ENCODE assay signal across 1 cellular context in the genomic region with DNA sequence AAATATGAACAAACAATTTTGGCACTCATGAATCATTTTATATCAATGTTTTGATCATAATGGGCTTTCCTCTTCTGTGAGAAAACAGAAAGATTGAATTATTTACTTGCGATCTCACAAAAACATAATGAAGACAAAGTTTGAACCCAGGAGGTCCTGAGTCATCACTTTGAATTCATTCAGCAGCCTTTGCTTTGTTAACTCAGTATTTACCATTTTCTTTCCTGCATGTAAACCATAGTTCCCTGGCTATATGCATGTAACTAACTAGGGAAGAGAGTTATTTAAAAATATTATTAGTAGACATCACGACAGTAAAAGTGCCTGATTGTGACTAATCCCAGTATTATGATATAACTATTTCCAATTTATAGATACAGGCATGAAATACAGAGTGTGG.
TF ChIP-seq lines count a peak whose summit lies in the region.

No MANE protein-coding gene starts in this region.

TF ChIP-seq in H1, 55 proteins besides CTCF, POLR2A, EP300 and RAD21:
- TF ChIP-seq, protein P1, sequence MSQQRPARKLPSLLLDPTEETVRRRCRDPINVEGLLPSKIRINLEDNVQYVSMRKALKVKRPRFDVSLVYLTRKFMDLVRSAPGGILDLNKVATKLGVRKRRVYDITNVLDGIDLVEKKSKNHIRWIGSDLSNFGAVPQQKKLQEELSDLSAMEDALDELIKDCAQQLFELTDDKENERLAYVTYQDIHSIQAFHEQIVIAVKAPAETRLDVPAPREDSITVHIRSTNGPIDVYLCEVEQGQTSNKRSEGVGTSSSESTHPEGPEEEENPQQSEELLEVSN (IDR thresholded peaks at IDR 0.05): no peak
- TF ChIP-seq RXRA (IDR thresholded peaks at IDR 0.05; ENCODE audit: insufficient read depth, low read depth, low read length): no peak
- TF ChIP-seq MAFK (IDR thresholded peaks at IDR 0.05; ENCODE audit: low read depth, low read length): 0 out of 2 replicates have a peak, but pooled peaks have one; percentile 39
- TF ChIP-seq CTBP2 (IDR thresholded peaks at IDR 0.05; ENCODE audit: borderline replicate concordance, insufficient read depth, insufficient read length, low read length): no peak
- TF ChIP-seq JUND (IDR thresholded peaks at IDR 0.05; ENCODE audit: low read length): 0 out of 2 replicates have a peak, but pooled peaks have one; percentile 54
- TF ChIP-seq SIN3A (conservative IDR thresholded peaks at IDR 0.05 in 1 of 2, IDR thresholded peaks at IDR 0.05 in 1 of 2; ENCODE audit: low read depth in 1 of 2, low read length in 2 of 2): no peak
